ENCODE assay signal across 28 cellular contexts in genomic region chr18:80208620-80209019, GRCh38. TPM values are rescaled to one million over a fixed set of nuclear protein-coding genes. Genes with fewer than 3 reads are reported as not detected.
"Had no signal": no experiment of that assay in that cellular context is flagged by ENCODE, and none has a peak within 500 bp of the region (broad histone marks: within the 10 kb centered on the region; RNA-seq: fewer than 3 reads in every experiment).

No MANE protein-coding gene starts in this region.

- H3K27ac ChIP-seq: neutrophil, pancreas, prostate gland, skin epidermis, spleen, suprapubic skin, testis, tibial artery, transverse colon, upper lobe of right lung, vagina had no signal

- H3K36me3 ChIP-seq: neutrophil, pancreas, prostate gland, spleen, suprapubic skin, tibial artery, transverse colon, upper lobe of right lung, vagina had no signal

- ATAC-seq: naive thymus-derived CD4-positive, alpha-beta T cell; natural killer cell; pancreas; right cardiac atrium; sciatic nerve; stimulated activated memory B cell treated with anti-CD40 and anti-IgM and Interleukin-4, amounts not matched to agents 10 μg/mL and 1 μg/mL and 100 μg/mL, for 72 hours; stimulated activated naive CD8-positive, alpha-beta T cell treated with anti-CD3 and anti-CD28 coated beads, Interleukin-15, amount 100 ng/mL, for 72 hours; stimulated activated naive CD8-positive, alpha-beta T cell treated with anti-CD3 and anti-CD28 coated beads, Interleukin-15, Interleukin-2, amounts not matched to agents 100 U/mL and 50 U/mL, for 24 hours; upper lobe of right lung had no signal

- FAIRE-seq: pancreas had no signal

- H3K9me3 ChIP-seq: neutrophil, pancreas, prostate gland, suprapubic skin, testis, tibial artery, transverse colon, upper lobe of right lung, vagina had no signal

- DNase-seq: naive thymus-derived CD4-positive, alpha-beta T cell; natural killer cell; nucleus accumbens; pancreas; retina; right cardiac atrium; spleen; stimulated activated CD4-positive, alpha-beta T cell treated with anti-CD3 and anti-CD28 coated beads, Interleukin-12 subunit alpha, Interleukin-12 subunit beta, amount 100 ng/mL, for 4 hours; stimulated activated CD4-positive, alpha-beta T cell treated with anti-CD3 and anti-CD28 coated beads, Interleukin-1b, Interleukin-23, amount 100 ng/mL, for 48 hours; stimulated activated CD4-positive, alpha-beta T cell treated with anti-CD3 and anti-CD28 coated beads, Interleukin-4, amount 100 ng/mL, for 1 hour; stimulated activated CD4-positive, alpha-beta T cell treated with anti-CD3 and anti-CD28 coated beads, Interleukin-4, amount 100 ng/mL, for 4 hours; stimulated activated CD8-positive, alpha-beta memory T cell treated with anti-CD3 and anti-CD28 coated beads, Interleukin-4, amount 100 ng/mL, for 48 hours; stimulated activated naive CD4-positive, alpha-beta T cell; stimulated activated naive CD8-positive, alpha-beta T cell treated with anti-CD3 and anti-CD28 coated beads, Interleukin-15, amount 100 ng/mL, for 72 hours; stimulated activated naive CD8-positive, alpha-beta T cell treated with anti-CD3 and anti-CD28 coated beads, Interleukin-15, Interleukin-2, amounts not matched to agents 100 U/mL and 50 U/mL, for 24 hours; substantia nigra; testis; tibial artery; transverse colon; upper lobe of right lung had no signal

- H3K4me3 ChIP-seq: pancreas, prostate gland, skin epidermis, smooth muscle cell, spleen, suprapubic skin, testis, tibial artery, transverse colon, upper lobe of right lung, vagina had no signal

- H3K27me3 ChIP-seq: pancreas, suprapubic skin, testis, tibial artery, transverse colon, upper lobe of right lung, vagina had no signal

- H3K4me2 ChIP-seq: smooth muscle cell had no signal

- H3K4me1 ChIP-seq: prostate gland, tibial artery, transverse colon, upper lobe of right lung had no signal

RNA-seq across cellular contexts. Expression of gene PARD6G, which starts 38.7 kb away (rescaled TPM):
- total RNA-seq: natural killer cell had no signal
- polyA plus RNA-seq: naive thymus-derived CD4-positive, alpha-beta T cell had no signal
